Comparison of ENCODE assay signal across 1 cellular context in genomic region chr2:149100739-149101699, GRCh38.
TF ChIP-seq lines count a peak whose summit lies in the region.

No MANE protein-coding gene starts in this region.

TF ChIP-seq in HepG2, 621 proteins besides CTCF, POLR2A, EP300 and RAD21:
- TF ChIP-seq HOXA7 (CRISPR knock-in tag; IDR thresholded peaks at IDR 0.05): no peak
